Comparison of ENCODE assay signal across 1 cellular context in genomic region chr12:65937181-65937641, GRCh38.
TF ChIP-seq lines count a peak whose summit lies in the region.

No MANE protein-coding gene starts in this region.

TF ChIP-seq in HepG2, 621 proteins besides CTCF, POLR2A, EP300 and RAD21 (continued from another document and continues in another):
- TF ChIP-seq ZNF281 (CRISPR knock-in tag; IDR thresholded peaks at IDR 0.05; ENCODE audit: borderline replicate concordance) = no peak
- peak; percentile 73; the same call in 1 of the 2 replicates for TF ChIP-seq ZNF792 (CRISPR knock-in tag; IDR thresholded peaks at IDR 0.05)
- no peak for TF ChIP-seq ZNF431 (CRISPR knock-in tag; IDR thresholded peaks at IDR 0.05; ENCODE audit: borderline replicate concordance, low read depth)
- peak; percentile 74; the same call in 1 of the 2 replicates for TF ChIP-seq RARA (CRISPR knock-in tag; IDR thresholded peaks at IDR 0.05)
- no peak for TF ChIP-seq KMT2A (CRISPR knock-in tag; IDR thresholded peaks at IDR 0.05)
- no peak for TF ChIP-seq ZNF142 (CRISPR knock-in tag; IDR thresholded peaks at IDR 0.05)
- no peak for TF ChIP-seq ZNF24 (IDR thresholded peaks at IDR 0.05)
- no peak for TF ChIP-seq ZNF646 (CRISPR knock-in tag; IDR thresholded peaks at IDR 0.05)
- TF ChIP-seq SATB2 (CRISPR knock-in tag; IDR thresholded peaks at IDR 0.05) = no peak
- no peak for TF ChIP-seq TEAD2 (CRISPR knock-in tag; IDR thresholded peaks at IDR 0.05)
- TF ChIP-seq HNF4G (IDR thresholded peaks at IDR 0.05; ENCODE audit: borderline replicate concordance, low read depth, low read length) = peak; percentile 3; the same call in 1 of the 2 replicates
- no peak for TF ChIP-seq HNF4G (CRISPR knock-in tag; IDR thresholded peaks at IDR 0.05; ENCODE audit: borderline replicate concordance, low read depth)
- TF ChIP-seq MBNL3 (CRISPR knock-in tag; conservative IDR thresholded peaks at IDR 0.05) = no peak
- TF ChIP-seq SNAPC4 (CRISPR knock-in tag; IDR thresholded peaks at IDR 0.05) = no peak
- no peak for TF ChIP-seq SMAD1 (CRISPR knock-in tag; IDR thresholded peaks at IDR 0.05; ENCODE audit: borderline replicate concordance, low read depth)
- no peak for TF ChIP-seq HINFP (CRISPR knock-in tag; IDR thresholded peaks at IDR 0.05; ENCODE audit: low read depth)
- 0 out of 2 replicates have a peak, but pooled peaks have one; percentile 50 for TF ChIP-seq ZNF292 (CRISPR knock-in tag; IDR thresholded peaks at IDR 0.05; ENCODE audit: borderline replicate concordance, low read depth)
- TF ChIP-seq ZNF619 (CRISPR knock-in tag; IDR thresholded peaks at IDR 0.05) = no peak
- no peak for TF ChIP-seq ZNF816 (CRISPR knock-in tag; IDR thresholded peaks at IDR 0.05; ENCODE audit: borderline replicate concordance)
- TF ChIP-seq ZNF317 (CRISPR knock-in tag; IDR thresholded peaks at IDR 0.05) = no peak
- no peak for TF ChIP-seq BRCA1 (CRISPR knock-in tag; IDR thresholded peaks at IDR 0.05)
- TF ChIP-seq JARID2 (CRISPR knock-in tag; IDR thresholded peaks at IDR 0.05; ENCODE audit: insufficient replicate concordance) = no peak
- TF ChIP-seq MXD4 (CRISPR knock-in tag; IDR thresholded peaks at IDR 0.05) = no peak
- no peak for TF ChIP-seq ZNF713 (CRISPR knock-in tag; IDR thresholded peaks at IDR 0.05)
- TF ChIP-seq ZNF562 (CRISPR knock-in tag; IDR thresholded peaks at IDR 0.05; ENCODE audit: borderline replicate concordance) = no peak
- TF ChIP-seq HNRNPH1 (optimal IDR thresholded peaks at IDR 0.05; ENCODE audit: low read depth, low read length) = no peak
- no peak for TF ChIP-seq SRF (IDR thresholded peaks at IDR 0.05; ENCODE audit: low read depth, low read length)
- no peak for TF ChIP-seq HES4 (CRISPR knock-in tag; IDR thresholded peaks at IDR 0.05; ENCODE audit: borderline replicate concordance)
- TF ChIP-seq ATF4 (CRISPR knock-in tag; IDR thresholded peaks at IDR 0.05) = no peak
- TF ChIP-seq MAFK (conservative IDR thresholded peaks at IDR 0.05 in 1 of 2, IDR thresholded peaks at IDR 0.05 in 1 of 2; ENCODE audit: low read length in 2 of 2) = no peak
- 0 out of 2 replicates have a peak, but pooled peaks have one; percentile 49 for TF ChIP-seq SIN3A (IDR thresholded peaks at IDR 0.05; ENCODE audit: borderline replicate concordance, low read depth, low read length)
- TF ChIP-seq ZNF30 (CRISPR knock-in tag; IDR thresholded peaks at IDR 0.05) = no peak
- no peak for TF ChIP-seq SMYD3 (CRISPR knock-in tag; IDR thresholded peaks at IDR 0.05)
- TF ChIP-seq SNRNP70 (IDR thresholded peaks at IDR 0.05; ENCODE audit: low read depth, low read length) = no peak
- TF ChIP-seq ASH2L (IDR thresholded peaks at IDR 0.05; ENCODE audit: insufficient read length, low read depth, low read length) = peak; percentile 56
- TF ChIP-seq KDM2A (CRISPR knock-in tag; IDR thresholded peaks at IDR 0.05; ENCODE audit: borderline replicate concordance, low read depth) = no peak
